ENCODE assay signal across 14 cellular contexts in the genomic region with DNA sequence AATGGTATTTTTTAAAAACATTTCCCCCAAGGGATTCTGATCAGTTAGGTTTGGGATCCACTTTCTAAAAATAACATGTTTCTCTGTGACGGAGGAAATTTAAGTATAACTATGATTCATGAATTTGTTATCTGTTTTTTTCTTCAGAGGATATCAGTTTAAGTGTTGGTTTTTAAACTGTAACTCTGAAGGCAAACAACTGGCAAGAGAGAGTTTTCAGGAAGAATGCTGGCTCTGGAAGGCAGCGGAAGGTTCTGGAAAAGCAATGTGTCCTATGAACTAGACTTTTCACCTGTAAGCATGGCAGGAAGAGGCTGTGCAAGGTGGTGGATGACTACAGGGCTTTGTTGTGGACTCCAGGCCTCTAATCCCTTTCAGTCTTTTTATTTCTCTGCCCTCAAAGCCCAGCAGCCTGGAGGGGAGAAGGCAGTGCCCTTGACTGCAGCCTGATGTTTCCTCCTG.
DNase-seq lines count a peak whose midpoint lies in the region; ATAC-seq and TF ChIP-seq lines count a peak whose summit lies in the region.
"Had no signal": no experiment of that assay in that cellular context is flagged by ENCODE, and none has a peak within 500 bp of the region (broad histone marks: within the 10 kb centered on the region; RNA-seq: fewer than 3 reads in every experiment).

No MANE protein-coding gene starts in this region.

- DNase-seq in GM03348 (ENCODE audit: low spot score), result peak; percentile 28
- no peak for DNase-seq in chondrocyte (ENCODE audit: low spot score)
- DNase-seq in kidney tubule cell (ENCODE audit: low spot score), result peak; percentile 37
- no peak for DNase-seq in stimulated activated naive B cell treated with anti-CD40 and anti-IgM and Interleukin-4, amounts not matched to agents 10 μg/mL and 1 μg/mL and 100 μg/mL, for 72 hours
- DNase-seq in effector CD8-positive, alpha-beta T cell (lab: John Stamatoyannopoulos, UW), result no peak
- DNase-seq in T1000 (lab: John Stamatoyannopoulos, UW), result no peak
- DNase-seq in T-cell, result no peak
- no peak for DNase-seq in OCI-M1 (lab: John Stamatoyannopoulos, UW)
- DNase-seq: activated CD4-positive, alpha-beta T cell treated with anti-CD3 and anti-CD28 coated beads, Interleukin-2, amount 50 U/mL, for 48 hours; activated effector memory CD4-positive, alpha-beta T cell treated with Interleukin-2 at 50 U/mL for 16 hours; CD8-positive, alpha-beta memory T cell; occipital lobe; stimulated activated CD4-positive, alpha-beta T cell treated with anti-CD3 and anti-CD28 coated beads, Interleukin-2, amount 100 ng/mL, for 24 hours had no signal

- CTCF ChIA-PET in T-cell (lab: Charles Lee), result interaction anchor here in 1 of 2 donors (0.6 kb wide), 1 partner anchor 1088 kb away, joined by 4 read pairs; no protein-coding TSS in a partner anchor

- H3K4me3 Mint-ChIP-seq in chondrocyte (ENCODE audit: unreplicated experiment) (no peak overlapping the region), T-cell (no peak overlapping the region)
- no peak overlapping the region for H3K4me3 Mint-ChIP-seq in stimulated activated naive B cell treated with anti-CD40 and anti-IgM and Interleukin-4, amounts not matched to agents 10 μg/mL and 1 μg/mL and 100 μg/mL, for 72 hours
- H3K4me3 Mint-ChIP-seq: CD8-positive, alpha-beta memory T cell; T-helper 1 cell treated with Interleukin-12 subunit alpha and Interleukin-12 subunit beta and Interleukin-4 antibody, amounts not matched to agents 30 μg/mL and 1 μg/mL, for 36 hours had no signal

- H3K27ac Mint-ChIP-seq in chondrocyte (ENCODE audit: unreplicated experiment) (peak overlapping the region; percentile 94), T-cell (peak overlapping the region in 1 of 2 donors; percentile 6)
- peak overlapping the region; percentile 56 for H3K27ac Mint-ChIP-seq in stimulated activated naive B cell treated with anti-CD40 and anti-IgM and Interleukin-4, amounts not matched to agents 10 μg/mL and 1 μg/mL and 100 μg/mL, for 72 hours
- H3K27ac Mint-ChIP-seq: T-helper 1 cell treated with Interleukin-12 subunit alpha and Interleukin-12 subunit beta and Interleukin-4 antibody, amounts not matched to agents 30 μg/mL and 1 μg/mL, for 36 hours had no signal

- H3K9me3 Mint-ChIP-seq in chondrocyte (ENCODE audit: low read depth) (no peaks in the 10 kb centered on the region), T-cell (no peaks in the 10 kb centered on the region)
- H3K9me3 Mint-ChIP-seq in stimulated activated naive B cell treated with anti-CD40 and anti-IgM and Interleukin-4, amounts not matched to agents 10 μg/mL and 1 μg/mL and 100 μg/mL, for 72 hours, result no peaks in the 10 kb centered on the region
- H3K9me3 Mint-ChIP-seq: CD8-positive, alpha-beta memory T cell; T-helper 1 cell treated with Interleukin-12 subunit alpha and Interleukin-12 subunit beta and Interleukin-4 antibody, amounts not matched to agents 30 μg/mL and 1 μg/mL, for 36 hours had no signal

- ATAC-seq in stimulated activated naive B cell treated with anti-CD40 and anti-IgM and Interleukin-4, amounts not matched to agents 10 μg/mL and 1 μg/mL and 100 μg/mL, for 72 hours (replicated peaks), result no peak
- no peak for ATAC-seq in T-cell (replicated peaks in 1 of 4)

- H3K4me1 Mint-ChIP-seq in chondrocyte (ENCODE audit: low read depth), result peaks cover 39% of the 10 kb centered on the region
- H3K4me1 Mint-ChIP-seq in stimulated activated naive B cell treated with anti-CD40 and anti-IgM and Interleukin-4, amounts not matched to agents 10 μg/mL and 1 μg/mL and 100 μg/mL, for 72 hours, result peaks cover 0 to 2% of the 10 kb centered on the region in 2 donors
- H3K4me1 Mint-ChIP-seq in T-cell, result peaks cover 0 to 2% (median 0%) of the 10 kb centered on the region in 3 donors

- H3K36me3 Mint-ChIP-seq in chondrocyte (ENCODE audit: low read depth) (no peaks in the 10 kb centered on the region), T-cell (peaks cover 6% of the 10 kb centered on the region)
- H3K36me3 Mint-ChIP-seq in stimulated activated naive B cell treated with anti-CD40 and anti-IgM and Interleukin-4, amounts not matched to agents 10 μg/mL and 1 μg/mL and 100 μg/mL, for 72 hours, result peaks cover 8 to 12% of the 10 kb centered on the region in 2 donors

- POLR2A ChIA-PET in T-cell (lab: Charles Lee), result interaction anchor here in 1 of 2 donors (0.6 to 0.7 kb wide), 2 partner anchors 424 to 825 kb away, joined by 5 to 15 read pairs; no protein-coding TSS in a partner anchor

- H3K27me3 Mint-ChIP-seq in chondrocyte (ENCODE audit: low read depth) (no peaks in the 10 kb centered on the region), T-cell (no peaks in the 10 kb centered on the region)
- no peaks in the 10 kb centered on the region for H3K27me3 Mint-ChIP-seq in stimulated activated naive B cell treated with anti-CD40 and anti-IgM and Interleukin-4, amounts not matched to agents 10 μg/mL and 1 μg/mL and 100 μg/mL, for 72 hours
- H3K27me3 Mint-ChIP-seq: CD8-positive, alpha-beta memory T cell had no signal

- no peak for TF ChIP-seq CTCF in chondrocyte (IDR thresholded peaks at IDR 0.05)

Comparison
In these comparisons a context has a peak if more than half of its experiments do, and no peak if none do; other contexts are left out.
1. DNase-seq: peak in GM03348 (single experiment) and kidney tubule cell (single experiment); none in chondrocyte (single experiment), stimulated activated naive B cell treated with anti-CD40 and anti-IgM and Interleukin-4, amounts not matched to agents 10 μg/mL and 1 μg/mL and 100 μg/mL, for 72 hours (single experiment), effector CD8-positive, alpha-beta T cell (single experiment), T1000 (single experiment), T-cell (0 of 34) and OCI-M1 (single experiment).